Comparison of ENCODE assay signal across 10 cellular contexts in genomic region chr2:101900375-101900774, GRCh38.
DNase-seq lines count a peak whose midpoint lies in the region; ATAC-seq and TF ChIP-seq lines count a peak whose summit lies in the region.
"Had no signal": no experiment of that assay in that cellular context is flagged by ENCODE, and none has a peak within 500 bp of the region (broad histone marks: within the 10 kb centered on the region; RNA-seq: fewer than 3 reads in every experiment).

No MANE protein-coding gene starts in this region.

- intact Hi-C loops in activated CD8-positive, alpha-beta T cell treated with anti-CD3 and anti-CD28 coated beads for 36 hours (cut with micrococcal nuclease): no loop called here
- intact Hi-C loops in left ventricle myocardium superior (cut with micrococcal nuclease): no loop called here

- no peak overlapping the region for H3K27ac Mint-ChIP-seq in activated CD8-positive, alpha-beta T cell treated with anti-CD3 and anti-CD28 coated beads for 36 hours
- H3K27ac Mint-ChIP-seq in activated CD8-positive, alpha-beta T cell treated with anti-CD3 and anti-CD28 coated beads, Interleukin-2, amount 10 ng/mL, durations not matched to agents 7 days and 5 days: no peak overlapping the region
- no peak overlapping the region for H3K27ac Mint-ChIP-seq in activated naive CD8-positive, alpha-beta T cell treated with anti-CD3 and anti-CD28 coated beads for 36 hours
- no peak overlapping the region for H3K27ac Mint-ChIP-seq in stimulated activated naive B cell treated with anti-CD40 and anti-IgM and Interleukin-4, amounts not matched to agents 10 μg/mL and 1 μg/mL and 100 μg/mL, for 72 hours

- peak; percentile 92 for ATAC-seq in activated CD8-positive, alpha-beta T cell treated with anti-CD3 and anti-CD28 coated beads for 36 hours
- no peak for ATAC-seq in activated CD8-positive, alpha-beta T cell treated with anti-CD3 and anti-CD28 coated beads, Interleukin-2, amount 10 ng/mL, durations not matched to agents 7 days and 5 days
- ATAC-seq in HG03060 (IDR thresholded peaks at IDR 0.05; ENCODE audit: low read depth, unreplicated experiment) (peak; percentile 73), left ventricle myocardium superior (no peak)
- peak; percentile 72 to 81 for ATAC-seq in stimulated activated naive B cell treated with anti-CD40 and anti-IgM and Interleukin-4, amounts not matched to agents 10 μg/mL and 1 μg/mL and 100 μg/mL, for 72 hours (replicated peaks)

- H3K9me3 Mint-ChIP-seq in activated CD8-positive, alpha-beta T cell treated with anti-CD3 and anti-CD28 coated beads for 36 hours: peaks cover 9% of the 10 kb centered on the region
- peaks cover 4% of the 10 kb centered on the region for H3K9me3 Mint-ChIP-seq in activated CD8-positive, alpha-beta T cell treated with anti-CD3 and anti-CD28 coated beads, Interleukin-2, amount 10 ng/mL, durations not matched to agents 7 days and 5 days (ENCODE audit: insufficient read depth)
- peaks cover 4% of the 10 kb centered on the region for H3K9me3 Mint-ChIP-seq in activated naive CD8-positive, alpha-beta T cell treated with anti-CD3 and anti-CD28 coated beads for 36 hours
- peaks cover 7 to 9% of the 10 kb centered on the region in 2 donors for H3K9me3 Mint-ChIP-seq in stimulated activated naive B cell treated with anti-CD40 and anti-IgM and Interleukin-4, amounts not matched to agents 10 μg/mL and 1 μg/mL and 100 μg/mL, for 72 hours

- peaks cover 10% of the 10 kb centered on the region for H3K27me3 Mint-ChIP-seq in activated CD8-positive, alpha-beta T cell treated with anti-CD3 and anti-CD28 coated beads for 36 hours
- peaks cover 9% of the 10 kb centered on the region for H3K27me3 Mint-ChIP-seq in activated CD8-positive, alpha-beta T cell treated with anti-CD3 and anti-CD28 coated beads, Interleukin-2, amount 10 ng/mL, durations not matched to agents 7 days and 5 days (ENCODE audit: low read depth)
- H3K27me3 Mint-ChIP-seq in activated naive CD8-positive, alpha-beta T cell treated with anti-CD3 and anti-CD28 coated beads for 36 hours: peaks cover 10% of the 10 kb centered on the region
- peaks cover 0 to 5% of the 10 kb centered on the region in 2 donors for H3K27me3 Mint-ChIP-seq in stimulated activated naive B cell treated with anti-CD40 and anti-IgM and Interleukin-4, amounts not matched to agents 10 μg/mL and 1 μg/mL and 100 μg/mL, for 72 hours

- H3K36me3 Mint-ChIP-seq in activated CD8-positive, alpha-beta T cell treated with anti-CD3 and anti-CD28 coated beads for 36 hours (ENCODE audit: low read depth): no peaks in the 10 kb centered on the region
- H3K36me3 Mint-ChIP-seq in activated CD8-positive, alpha-beta T cell treated with anti-CD3 and anti-CD28 coated beads, Interleukin-2, amount 10 ng/mL, durations not matched to agents 7 days and 5 days (ENCODE audit: low read depth): peaks cover 4% of the 10 kb centered on the region
- H3K36me3 Mint-ChIP-seq in activated naive CD8-positive, alpha-beta T cell treated with anti-CD3 and anti-CD28 coated beads for 36 hours: no peaks in the 10 kb centered on the region
- peaks cover 10 to 25% of the 10 kb centered on the region in 2 donors for H3K36me3 Mint-ChIP-seq in stimulated activated naive B cell treated with anti-CD40 and anti-IgM and Interleukin-4, amounts not matched to agents 10 μg/mL and 1 μg/mL and 100 μg/mL, for 72 hours

- peak; percentile 42 for DNase-seq in activated CD8-positive, alpha-beta T cell treated with anti-CD3 and anti-CD28 coated beads for 36 hours
- no peak for DNase-seq in activated CD8-positive, alpha-beta T cell treated with anti-CD3 and anti-CD28 coated beads, Interleukin-2, amount 10 ng/mL, durations not matched to agents 7 days and 5 days
- DNase-seq in activated naive CD8-positive, alpha-beta T cell treated with anti-CD3 and anti-CD28 coated beads for 36 hours: peak; percentile 8
- no peak for DNase-seq in stimulated activated naive B cell treated with anti-CD40 and anti-IgM and Interleukin-4, amounts not matched to agents 10 μg/mL and 1 μg/mL and 100 μg/mL, for 72 hours
- DNase-seq in left ventricle myocardium superior: no peak
- DNase-seq in NCI-H345 (lab: John Stamatoyannopoulos, UW): no peak
- no peak for DNase-seq in superior temporal gyrus (ENCODE audit: extremely low spot score)
- DNase-seq: ACHN, NCI-H526 treated with DMSO at 0.1 percent for 48 hours had no signal

- H3K4me1 Mint-ChIP-seq in activated CD8-positive, alpha-beta T cell treated with anti-CD3 and anti-CD28 coated beads for 36 hours (ENCODE audit: low read depth): peaks cover 11% of the 10 kb centered on the region
- H3K4me1 Mint-ChIP-seq in activated CD8-positive, alpha-beta T cell treated with anti-CD3 and anti-CD28 coated beads, Interleukin-2, amount 10 ng/mL, durations not matched to agents 7 days and 5 days (ENCODE audit: low read depth): no peaks in the 10 kb centered on the region
- peaks cover 11% of the 10 kb centered on the region for H3K4me1 Mint-ChIP-seq in activated naive CD8-positive, alpha-beta T cell treated with anti-CD3 and anti-CD28 coated beads for 36 hours
- peaks cover 7 to 8% of the 10 kb centered on the region in 2 donors for H3K4me1 Mint-ChIP-seq in stimulated activated naive B cell treated with anti-CD40 and anti-IgM and Interleukin-4, amounts not matched to agents 10 μg/mL and 1 μg/mL and 100 μg/mL, for 72 hours

- POLR2A ChIA-PET in activated CD8-positive, alpha-beta T cell treated with anti-CD3 and anti-CD28 coated beads for 36 hours (lab: Charles Lee): no interaction called here
- POLR2A ChIA-PET in activated CD8-positive, alpha-beta T cell treated with anti-CD3 and anti-CD28 coated beads, Interleukin-2, amount 10 ng/mL, durations not matched to agents 7 days and 5 days (lab: Charles Lee): interaction anchor here (0.6 kb wide), 1 partner anchor 531 kb away, joined by 3 read pairs; no protein-coding TSS in a partner anchor

- TF ChIP-seq CTCF in activated CD8-positive, alpha-beta T cell treated with anti-CD3 and anti-CD28 coated beads for 36 hours (IDR thresholded peaks at IDR 0.05): no peak

- H3K4me3 Mint-ChIP-seq in activated CD8-positive, alpha-beta T cell treated with anti-CD3 and anti-CD28 coated beads for 36 hours: no peak overlapping the region
- H3K4me3 Mint-ChIP-seq in activated CD8-positive, alpha-beta T cell treated with anti-CD3 and anti-CD28 coated beads, Interleukin-2, amount 10 ng/mL, durations not matched to agents 7 days and 5 days: no peak overlapping the region
- no peak overlapping the region for H3K4me3 Mint-ChIP-seq in activated naive CD8-positive, alpha-beta T cell treated with anti-CD3 and anti-CD28 coated beads for 36 hours
- no peak overlapping the region for H3K4me3 Mint-ChIP-seq in stimulated activated naive B cell treated with anti-CD40 and anti-IgM and Interleukin-4, amounts not matched to agents 10 μg/mL and 1 μg/mL and 100 μg/mL, for 72 hours

- CTCF ChIA-PET in activated CD8-positive, alpha-beta T cell treated with anti-CD3 and anti-CD28 coated beads for 36 hours (lab: Charles Lee): interaction anchor here (2.0 to 5.4 kb wide), 2 partner anchors 16 to 340 kb away, joined by 7 to 31 read pairs; no protein-coding TSS in a partner anchor
- CTCF ChIA-PET in activated CD8-positive, alpha-beta T cell treated with anti-CD3 and anti-CD28 coated beads, Interleukin-2, amount 10 ng/mL, durations not matched to agents 7 days and 5 days (lab: Charles Lee): no interaction called here

Comparison
In these comparisons a context has a peak if more than half of its experiments do, and no peak if none do; other contexts are left out.
1. ATAC-seq: peak in activated CD8-positive, alpha-beta T cell treated with anti-CD3 and anti-CD28 coated beads for 36 hours (single experiment), HG03060 (single experiment) and stimulated activated naive B cell treated with anti-CD40 and anti-IgM and Interleukin-4, amounts not matched to agents 10 μg/mL and 1 μg/mL and 100 μg/mL, for 72 hours (2 of 2); none in activated CD8-positive, alpha-beta T cell treated with anti-CD3 and anti-CD28 coated beads, Interleukin-2, amount 10 ng/mL, durations not matched to agents 7 days and 5 days (single experiment) and left ventricle myocardium superior (single experiment).
2. DNase-seq: peak in activated CD8-positive, alpha-beta T cell treated with anti-CD3 and anti-CD28 coated beads for 36 hours (single experiment) and activated naive CD8-positive, alpha-beta T cell treated with anti-CD3 and anti-CD28 coated beads for 36 hours (single experiment); none in activated CD8-positive, alpha-beta T cell treated with anti-CD3 and anti-CD28 coated beads, Interleukin-2, amount 10 ng/mL, durations not matched to agents 7 days and 5 days (single experiment), stimulated activated naive B cell treated with anti-CD40 and anti-IgM and Interleukin-4, amounts not matched to agents 10 μg/mL and 1 μg/mL and 100 μg/mL, for 72 hours (single experiment), left ventricle myocardium superior (single experiment), NCI-H345 (single experiment) and superior temporal gyrus (single experiment).